In the genomic region with DNA sequence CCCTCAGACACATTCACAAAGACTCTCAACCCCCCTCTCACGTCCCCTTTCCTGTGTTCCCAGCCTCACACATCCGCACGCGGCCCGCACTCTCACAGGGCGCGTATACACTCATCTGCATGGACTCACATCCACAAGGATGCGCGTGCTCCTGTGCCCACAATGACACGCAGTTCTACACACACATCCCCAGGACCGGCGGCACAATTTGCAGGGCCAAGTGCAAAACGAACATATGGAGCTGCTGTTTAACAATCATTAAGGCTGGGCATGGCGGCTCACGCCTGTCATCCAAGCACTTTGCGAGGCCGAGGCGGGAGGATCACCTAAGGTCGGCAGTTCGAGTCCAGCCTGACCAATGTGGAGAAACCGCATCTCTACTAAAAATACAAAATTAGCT, we compare ENCODE assay signal across 12 cellular contexts. TPM values are rescaled to one million over a fixed set of nuclear protein-coding genes. Genes with fewer than 3 reads are reported as not detected.
DNase-seq lines count a peak whose midpoint lies in the region; ATAC-seq and TF ChIP-seq lines count a peak whose summit lies in the region.
"Had no signal": no experiment of that assay in that cellular context is flagged by ENCODE, and none has a peak within 500 bp of the region (broad histone marks: within the 10 kb centered on the region; RNA-seq: fewer than 3 reads in every experiment).

No MANE protein-coding gene starts in this region.

- no peaks in the 10 kb centered on the region for H3K9me3 ChIP-seq in fibroblast of lung (ENCODE audit: control insufficient read depth, insufficient read depth, low read depth, low read length)
- no peaks in the 10 kb centered on the region for H3K9me3 ChIP-seq in sigmoid colon
- H3K9me3 ChIP-seq: pancreas had no signal

- no peak overlapping the region for H3K4me3 ChIP-seq in fibroblast of lung (replicated peaks in 1 of 4; ENCODE audit: control extremely low read depth in 1 of 4, insufficient read depth in 1 of 4, low read depth in 3 of 4, low read length in 4 of 4)
- H3K4me3 ChIP-seq in sigmoid colon, result no peak overlapping the region
- H3K4me3 ChIP-seq: pancreas had no signal

- H3K36me3 ChIP-seq in fibroblast of lung (ENCODE audit: control insufficient read depth, insufficient read depth, low read length), result no peaks in the 10 kb centered on the region
- no peaks in the 10 kb centered on the region for H3K36me3 ChIP-seq in sigmoid colon
- H3K36me3 ChIP-seq: pancreas had no signal

- H3K27ac ChIP-seq in fibroblast of lung (ENCODE audit: insufficient read depth, low read length) (peak overlapping the region; percentile 80), sigmoid colon (peak overlapping the region; percentile 75 to 92 (median 82))

- ATAC-seq in HG03108 (IDR thresholded peaks at IDR 0.05; ENCODE audit: unreplicated experiment) (no peak), GM21360 (IDR thresholded peaks at IDR 0.05; ENCODE audit: unreplicated experiment) (no peak), HG02840 (IDR thresholded peaks at IDR 0.05; ENCODE audit: low FRiP score, unreplicated experiment) (no peak), GM21723 (IDR thresholded peaks at IDR 0.05; ENCODE audit: unreplicated experiment) (no peak)

- DNase-seq in EH (ENCODE audit: low read depth) (peak; percentile 23), RPMI7951 (ENCODE audit: low read depth) (peak; percentile 46), fibroblast of lung (ENCODE audit: low read depth in 2 of 2) (peak in 1 of 2 donors; percentile 63), sigmoid colon (peak; percentile 67)
- DNase-seq: activated effector memory CD4-positive, alpha-beta T cell treated with Interleukin-2 at 50 U/mL for 16 hours; NCI-H2029 had no signal

- no peak overlapping the region for H3K4me2 ChIP-seq in fibroblast of lung (ENCODE audit: extremely low read depth, insufficient read depth, low read length)

- no peak for TF ChIP-seq EP300 in sigmoid colon (IDR thresholded peaks at IDR 0.05)

- H3K79me2 ChIP-seq in fibroblast of lung (ENCODE audit: control insufficient read depth, insufficient read depth, low read length), result no peaks in the 10 kb centered on the region

- no peak for TF ChIP-seq POLR2A in sigmoid colon (IDR thresholded peaks at IDR 0.05)

- no peak for TF ChIP-seq CTCF in fibroblast of lung (conservative IDR thresholded peaks at IDR 0.05 in 1 of 2, IDR thresholded peaks at IDR 0.05 in 1 of 2; ENCODE audit: low read depth in 1 of 2, low read length in 2 of 2)
- no peak for TF ChIP-seq CTCF in sigmoid colon (IDR thresholded peaks at IDR 0.05)

- peaks cover 48% of the 10 kb centered on the region for H3K4me1 ChIP-seq in fibroblast of lung (ENCODE audit: control insufficient read depth, extremely low read depth, insufficient read depth, low read length)
- H3K4me1 ChIP-seq in sigmoid colon, result peaks cover 0 to 97% (median 95%) of the 10 kb centered on the region in 4 donors

- H3K27me3 ChIP-seq in fibroblast of lung (ENCODE audit: control insufficient read depth, insufficient read depth, low read length) (no peaks in the 10 kb centered on the region), sigmoid colon (no peaks in the 10 kb centered on the region)
- H3K27me3 ChIP-seq: pancreas had no signal

- no peak overlapping the region for H2AFZ ChIP-seq in fibroblast of lung (ENCODE audit: low read length)

- WGBS in sigmoid colon, 2 donors, result 84 to 94% methylated on average over 21 of the region's 21 CpGs

- H4K20me1 ChIP-seq in fibroblast of lung (ENCODE audit: control insufficient read depth, extremely low read depth, insufficient read depth, low read length), result no peaks in the 10 kb centered on the region

- intact Hi-C loops in sigmoid colon (cut with DNase I), result no loop called here

- H3K9ac ChIP-seq in fibroblast of lung (ENCODE audit: insufficient read depth, low read length), result peak overlapping the region; percentile 21

RNA-seq across cellular contexts. Expression of gene EML1, which starts 36.4 kb away (rescaled TPM):
- total RNA-seq in RPMI7951 (2014; rRNA removed; shearing (Covaris generic)), result 3.3 and 8.2 TPM in 2 replicates
- total RNA-seq in fibroblast of lung (36.2 and 74.5 TPM in 2 replicates), sigmoid colon (100 to 1,000 TPM in 3 of 4 donors, 10 to 100 TPM in 1; 91.5 to 148 (median 141) TPM)
- polyA plus RNA-seq in fibroblast of lung (22.4 and 25.5 TPM in 2 replicates), sigmoid colon (1 to 10 TPM; 3.9 to 7.8 (median 5.0) TPM)
- 21.6 and 24.6 TPM in 2 replicates for polyA plus RNA-seq in fibroblast of lung (2012)
- polyA minus RNA-seq in fibroblast of lung (ENCODE audit: low replicate concordance), result 33.5 and 66.1 TPM in 2 replicates
- total RNA-seq: HT-29 had no signal
